Comparison of ENCODE assay signal across 28 cellular contexts in genomic region chr12:65508281-65509035, GRCh38.
"Had no signal": no experiment of that assay in that cellular context is flagged by ENCODE, and none has a peak within 500 bp of the region (broad histone marks: within the 10 kb centered on the region; RNA-seq: fewer than 3 reads in every experiment).

No MANE protein-coding gene starts in this region.

- H3K27ac ChIP-seq: colonic mucosa, foreskin keratinocyte, gastroesophageal sphincter, heart left ventricle, hepatocyte, neutrophil, parathyroid adenoma, right lobe of liver, suprapubic skin, transverse colon, vagina had no signal

- H3K79me2 ChIP-seq: hepatocyte, parathyroid adenoma had no signal

- H3K36me3 ChIP-seq: colonic mucosa, gastroesophageal sphincter, heart left ventricle, neutrophil, right lobe of liver, suprapubic skin, transverse colon, vagina had no signal

- H3K4me3 ChIP-seq: colonic mucosa, gastroesophageal sphincter, heart left ventricle, hepatocyte, lung, mucosa of descending colon, right lobe of liver, smooth muscle cell, suprapubic skin, transverse colon, vagina had no signal

- H3K4me2 ChIP-seq: hepatocyte, smooth muscle cell had no signal

- H3K4me1 ChIP-seq: colonic mucosa, foreskin keratinocyte, parathyroid adenoma had no signal

- H3K36me3 Mint-ChIP-seq: memory B cell, naive B cell had no signal

- H3K9ac ChIP-seq: parathyroid adenoma had no signal

- H3K27ac Mint-ChIP-seq: dendritic cell treated with granulocyte-macrophage colony-stimulating factor and Interleukin-4, amounts not matched to agents 40 ng/mL and 50 ng/mL, for 4 days; effector memory CD8-positive, alpha-beta T cell; memory B cell; progenitor cell of endocrine pancreas; stimulated activated naive CD8-positive, alpha-beta T cell treated with anti-CD3 and anti-CD28 coated beads, Interleukin-15, amount 100 ng/mL, for 72 hours had no signal

- H3K4me3 Mint-ChIP-seq: central memory CD8-positive, alpha-beta T cell; dendritic cell treated with granulocyte-macrophage colony-stimulating factor and Interleukin-4, amounts not matched to agents 40 ng/mL and 50 ng/mL, for 4 days; effector memory CD8-positive, alpha-beta T cell; memory B cell; naive B cell; stimulated activated naive CD8-positive, alpha-beta T cell treated with anti-CD3 and anti-CD28 coated beads, Interleukin-15, amount 100 ng/mL, for 72 hours had no signal

- H3K9me3 ChIP-seq: colonic mucosa, gastroesophageal sphincter, heart left ventricle, mucosa of descending colon, neutrophil, right lobe of liver, suprapubic skin, transverse colon, vagina had no signal

- DNase-seq: colonic mucosa; effector memory CD8-positive, alpha-beta T cell; foreskin keratinocyte; heart left ventricle; kidney; left ventricle myocardium superior; mucosa of descending colon; naive B cell; right lobe of liver; stimulated activated CD4-positive, alpha-beta T cell treated with anti-CD3 and anti-CD28 coated beads, Interleukin-12 subunit alpha, Interleukin-12 subunit beta, amount 100 ng/mL, for 4 hours; stimulated activated CD4-positive, alpha-beta T cell treated with anti-CD3 and anti-CD28 coated beads, Interleukin-1b, Interleukin-23, amount 100 ng/mL, for 48 hours; stimulated activated CD4-positive, alpha-beta T cell treated with anti-CD3 and anti-CD28 coated beads, Interleukin-4, amount 100 ng/mL, for 1 hour; stimulated activated CD8-positive, alpha-beta memory T cell treated with anti-CD3 and anti-CD28 coated beads, Interleukin-4, amount 100 ng/mL, for 48 hours; stimulated activated naive CD4-positive, alpha-beta T cell; stimulated activated naive CD8-positive, alpha-beta T cell treated with anti-CD3 and anti-CD28 coated beads, Interleukin-15, amount 100 ng/mL, for 72 hours; transverse colon had no signal

- H3K4me1 Mint-ChIP-seq: central memory CD8-positive, alpha-beta T cell; memory B cell; naive B cell; stimulated activated naive CD8-positive, alpha-beta T cell treated with anti-CD3 and anti-CD28 coated beads, Interleukin-15, amount 100 ng/mL, for 72 hours had no signal

- H3K9me3 Mint-ChIP-seq: central memory CD8-positive, alpha-beta T cell; dendritic cell treated with granulocyte-macrophage colony-stimulating factor and Interleukin-4, amounts not matched to agents 40 ng/mL and 50 ng/mL, for 4 days; stimulated activated naive CD8-positive, alpha-beta T cell treated with anti-CD3 and anti-CD28 coated beads, Interleukin-15, amount 100 ng/mL, for 72 hours had no signal

- H2AFZ ChIP-seq: hepatocyte, parathyroid adenoma had no signal

- H3K27me3 ChIP-seq: colonic mucosa, foreskin keratinocyte, gastroesophageal sphincter, hepatocyte, neutrophil, right lobe of liver, suprapubic skin, transverse colon, vagina had no signal
